ENCODE assay signal across 1 cellular context in genomic region chr11:19958218-19958617, GRCh38.
A peak's percentile ranks its signal among the peaks of the same experiment; 100 is the strongest.
TF ChIP-seq lines count a peak whose summit lies in the region.

No MANE protein-coding gene starts in this region.

TF ChIP-seq in HepG2, 621 proteins besides CTCF, POLR2A, EP300 and RAD21 (continued from another document):
- peak; percentile 97 for TF ChIP-seq SNAPC4 (CRISPR knock-in tag; IDR thresholded peaks at IDR 0.05)
- no peak for TF ChIP-seq KDM5B (CRISPR knock-in tag; IDR thresholded peaks at IDR 0.05; ENCODE audit: borderline replicate concordance)
- TF ChIP-seq SNAPC2 (CRISPR knock-in tag; IDR thresholded peaks at IDR 0.05) = peak; percentile 92; the same call in 1 of the 2 replicates
TF ChIP-seq in HepG2: peak in this region for 2.
